1 cellular context compared by ENCODE assay signal in genomic region chr17:43040655-43041054, GRCh38.
TF ChIP-seq lines count a peak whose summit lies in the region.

No MANE protein-coding gene starts in this region.

TF ChIP-seq in GM23338, 12 proteins besides CTCF, POLR2A, EP300 and RAD21:
- TF ChIP-seq CREB1 (CRISPR knock-in tag; IDR thresholded peaks at IDR 0.05; ENCODE audit: low read depth) = no peak
- no peak for TF ChIP-seq NANOG (IDR thresholded peaks at IDR 0.05; ENCODE audit: borderline replicate concordance)
- no peak for TF ChIP-seq ZNF462 (CRISPR knock-in tag; IDR thresholded peaks at IDR 0.05)
- no peak for TF ChIP-seq JUNB (IDR thresholded peaks at IDR 0.05; ENCODE audit: unreplicated experiment)
- no peak for TF ChIP-seq EZH2phosphoT487 (IDR thresholded peaks at IDR 0.05; ENCODE audit: unreplicated experiment)
- no peak for TF ChIP-seq ETS1 (IDR thresholded peaks at IDR 0.05)
- TF ChIP-seq, protein P1, sequence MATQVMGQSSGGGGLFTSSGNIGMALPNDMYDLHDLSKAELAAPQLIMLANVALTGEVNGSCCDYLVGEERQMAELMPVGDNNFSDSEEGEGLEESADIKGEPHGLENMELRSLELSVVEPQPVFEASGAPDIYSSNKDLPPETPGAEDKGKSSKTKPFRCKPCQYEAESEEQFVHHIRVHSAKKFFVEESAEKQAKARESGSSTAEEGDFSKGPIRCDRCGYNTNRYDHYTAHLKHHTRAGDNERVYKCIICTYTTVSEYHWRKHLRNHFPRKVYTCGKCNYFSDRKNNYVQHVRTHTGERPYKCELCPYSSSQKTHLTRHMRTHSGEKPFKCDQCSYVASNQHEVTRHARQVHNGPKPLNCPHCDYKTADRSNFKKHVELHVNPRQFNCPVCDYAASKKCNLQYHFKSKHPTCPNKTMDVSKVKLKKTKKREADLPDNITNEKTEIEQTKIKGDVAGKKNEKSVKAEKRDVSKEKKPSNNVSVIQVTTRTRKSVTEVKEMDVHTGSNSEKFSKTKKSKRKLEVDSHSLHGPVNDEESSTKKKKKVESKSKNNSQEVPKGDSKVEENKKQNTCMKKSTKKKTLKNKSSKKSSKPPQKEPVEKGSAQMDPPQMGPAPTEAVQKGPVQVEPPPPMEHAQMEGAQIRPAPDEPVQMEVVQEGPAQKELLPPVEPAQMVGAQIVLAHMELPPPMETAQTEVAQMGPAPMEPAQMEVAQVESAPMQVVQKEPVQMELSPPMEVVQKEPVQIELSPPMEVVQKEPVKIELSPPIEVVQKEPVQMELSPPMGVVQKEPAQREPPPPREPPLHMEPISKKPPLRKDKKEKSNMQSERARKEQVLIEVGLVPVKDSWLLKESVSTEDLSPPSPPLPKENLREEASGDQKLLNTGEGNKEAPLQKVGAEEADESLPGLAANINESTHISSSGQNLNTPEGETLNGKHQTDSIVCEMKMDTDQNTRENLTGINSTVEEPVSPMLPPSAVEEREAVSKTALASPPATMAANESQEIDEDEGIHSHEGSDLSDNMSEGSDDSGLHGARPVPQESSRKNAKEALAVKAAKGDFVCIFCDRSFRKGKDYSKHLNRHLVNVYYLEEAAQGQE (IDR thresholded peaks at IDR 0.05; ENCODE audit: unreplicated experiment) = no peak
- no peak for TF ChIP-seq EZH2 (IDR thresholded peaks at IDR 0.05; ENCODE audit: low read depth, unreplicated experiment)
- no peak for TF ChIP-seq POLR2AphosphoS5 (IDR thresholded peaks at IDR 0.05; ENCODE audit: low read depth)
- TF ChIP-seq STAT1 (IDR thresholded peaks at IDR 0.05; ENCODE audit: unreplicated experiment) = no peak
- no peak for TF ChIP-seq ZNF331 (CRISPR knock-in tag; IDR thresholded peaks at IDR 0.05; ENCODE audit: low read depth)
